ENCODE assay signal across 9 cellular contexts in the genomic region with DNA sequence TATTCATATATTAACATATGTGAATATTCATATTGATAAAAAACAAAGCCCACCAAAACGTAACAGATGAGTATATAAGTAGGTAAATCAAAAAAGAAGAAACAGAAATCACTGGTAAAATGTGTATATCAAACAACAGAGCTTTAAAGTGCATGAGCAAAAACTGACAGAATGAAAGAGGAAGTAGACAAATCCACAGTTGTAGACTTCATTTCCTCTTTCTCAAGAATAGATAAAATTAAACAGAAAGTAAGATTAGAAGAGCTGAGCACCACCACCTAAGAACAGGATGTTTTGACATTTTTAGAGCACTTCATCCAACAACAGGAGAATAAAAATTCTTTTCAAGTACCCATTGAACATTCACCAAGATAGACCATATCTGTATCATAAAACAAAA.
DNase-seq lines count a peak whose midpoint lies in the region; ATAC-seq, FAIRE-seq and TF ChIP-seq lines count a peak whose summit lies in the region.
"Had no signal": no experiment of that assay in that cellular context is flagged by ENCODE, and none has a peak within 500 bp of the region (broad histone marks: within the 10 kb centered on the region; RNA-seq: fewer than 3 reads in every experiment).

No MANE protein-coding gene starts in this region.

- peak; percentile 95 for ATAC-seq in HG03060 (IDR thresholded peaks at IDR 0.05; ENCODE audit: low read depth, unreplicated experiment)

- peaks cover 1% of the 10 kb centered on the region for H3K36me3 Mint-ChIP-seq in activated naive CD4-positive, alpha-beta T cell treated with anti-CD3 and anti-CD28 coated beads for 36 hours (ENCODE audit: low read depth)

- peaks cover 19% of the 10 kb centered on the region for H3K4me1 Mint-ChIP-seq in activated naive CD4-positive, alpha-beta T cell treated with anti-CD3 and anti-CD28 coated beads for 36 hours (ENCODE audit: low read depth)

- FAIRE-seq in H54 (lab: Jason Lieb, UNC), result no peak

- peak overlapping the region; percentile 67 for H3K4me3 Mint-ChIP-seq in activated naive CD4-positive, alpha-beta T cell treated with anti-CD3 and anti-CD28 coated beads for 36 hours

- intact Hi-C loops in activated naive CD4-positive, alpha-beta T cell treated with anti-CD3 and anti-CD28 coated beads for 36 hours (cut with micrococcal nuclease), result loop anchor here (1.0 to 2.0 kb wide), 2 partner anchors 64 to 220 kb away; a partner anchor contains a TSS

- DNase-seq in activated naive CD4-positive, alpha-beta T cell treated with anti-CD3 and anti-CD28 coated beads for 36 hours, result no peak
- DNase-seq in activated naive CD4-positive, alpha-beta T cell treated with anti-CD3 and anti-CD28 coated beads, Interleukin-2, amount 50 U/mL, for 16 hours, result no peak
- DNase-seq in SKM-1 treated with dmso at 0.1 percent for 144 hours (lab: John Stamatoyannopoulos, UW; ENCODE audit: unreplicated experiment), result peak; percentile 66
- DNase-seq in H54 (ENCODE audit: insufficient read length, low spot score), result no peak
- no peak for DNase-seq in C1 segment of cervical spinal cord (lab: John Stamatoyannopoulos, UW)
- no peak for DNase-seq in foreskin melanocyte
- no peak for DNase-seq in DMS79 (lab: John Stamatoyannopoulos, UW)
- DNase-seq: kidney glomerular epithelial cell had no signal

- H3K27me3 Mint-ChIP-seq in activated naive CD4-positive, alpha-beta T cell treated with anti-CD3 and anti-CD28 coated beads for 36 hours (ENCODE audit: low read depth), result no peaks in the 10 kb centered on the region

- no peaks in the 10 kb centered on the region for H3K9me3 Mint-ChIP-seq in activated naive CD4-positive, alpha-beta T cell treated with anti-CD3 and anti-CD28 coated beads for 36 hours

- TF ChIP-seq POLR2A in H54 (IDR thresholded peaks at IDR 0.05; ENCODE audit: low read depth, low read length), result no peak

- peak overlapping the region; percentile 89 for H3K27ac Mint-ChIP-seq in activated naive CD4-positive, alpha-beta T cell treated with anti-CD3 and anti-CD28 coated beads for 36 hours

- CTCF ChIA-PET in activated naive CD4-positive, alpha-beta T cell treated with anti-CD3 and anti-CD28 coated beads for 36 hours (lab: Charles Lee), result interaction anchor here (0.7 kb wide), 1 partner anchor 41 kb away, joined by 3 read pairs; no protein-coding TSS in a partner anchor
